Comparison of ENCODE assay signal across 15 cellular contexts in the genomic region with DNA sequence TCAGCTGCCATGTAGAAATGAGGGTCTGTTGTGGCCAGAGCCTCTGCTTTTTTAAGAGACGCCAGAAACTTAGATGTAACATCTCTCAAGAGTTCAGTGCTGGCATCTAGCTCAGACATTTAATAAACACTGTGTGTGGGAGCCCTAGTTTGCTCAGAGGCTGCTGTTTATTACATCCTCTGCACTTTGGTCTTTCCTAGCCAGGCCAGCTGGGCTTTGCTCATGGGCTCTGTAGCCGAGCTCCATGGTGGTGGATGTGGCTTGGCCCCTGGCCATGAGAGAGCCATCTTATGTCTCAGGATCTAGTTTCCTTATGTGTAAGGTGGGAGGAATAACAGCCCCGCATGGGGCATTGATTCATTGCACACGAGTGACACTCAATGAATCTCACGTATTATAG. TPM values are rescaled to one million over a fixed set of nuclear protein-coding genes. Genes with fewer than 3 reads are reported as not detected.
DNase-seq lines count a peak whose midpoint lies in the region; ATAC-seq and TF ChIP-seq lines count a peak whose summit lies in the region.
"Had no signal": no experiment of that assay in that cellular context is flagged by ENCODE, and none has a peak within 500 bp of the region (broad histone marks: within the 10 kb centered on the region; RNA-seq: fewer than 3 reads in every experiment).

No MANE protein-coding gene starts in this region.

- no peak overlapping the region for H3K4me2 ChIP-seq in trophoblast cell (ENCODE audit: low read length)

- no peak overlapping the region for H3K27ac Mint-ChIP-seq in activated naive CD8-positive, alpha-beta T cell treated with anti-CD3 and anti-CD28 coated beads, Interleukin-2, amount 50 U/mL, for 24 hours
- H3K27ac Mint-ChIP-seq: activated CD8-positive, alpha-beta memory T cell treated with anti-CD3 and anti-CD28 coated beads, Interleukin-2, amount 10 ng/mL, durations not matched to agents 7 days and 5 days had no signal

- H3K9ac ChIP-seq in trophoblast cell (ENCODE audit: low read length) = no peak overlapping the region

- peak overlapping the region in 3 of 4 donors; percentile 35 to 86 (median 66) for H3K27ac ChIP-seq in Peyer's patch
- no peak overlapping the region for H3K27ac ChIP-seq in trophoblast cell (ENCODE audit: low read depth, low read length)
- H3K27ac ChIP-seq: cardiac muscle cell had no signal

- H3K36me3 ChIP-seq in BJ (ENCODE audit: control insufficient read depth, insufficient read depth, low read length) (no peaks in the 10 kb centered on the region), Peyer's patch (peaks cover 0 to 16% (median 0%) of the 10 kb centered on the region in 3 donors), trophoblast cell (ENCODE audit: control insufficient read depth in 1 of 2, insufficient read depth in 2 of 2, low read length in 2 of 2) (no peaks in the 10 kb centered on the region)
- H3K36me3 ChIP-seq: cardiac muscle cell had no signal

- in situ Hi-C loops in KBM-7 (cut with MboI; ENCODE audit: low pct_unique_long_range_greater_than_20kb, low sequenced_read_pairs) = no loop called here

- no peak overlapping the region for H3K4me3 Mint-ChIP-seq in activated naive CD8-positive, alpha-beta T cell treated with anti-CD3 and anti-CD28 coated beads, Interleukin-2, amount 50 U/mL, for 24 hours
- H3K4me3 Mint-ChIP-seq: activated CD8-positive, alpha-beta memory T cell treated with anti-CD3 and anti-CD28 coated beads, Interleukin-2, amount 10 ng/mL, durations not matched to agents 7 days and 5 days had no signal

- H3K9me3 Mint-ChIP-seq in activated naive CD8-positive, alpha-beta T cell treated with anti-CD3 and anti-CD28 coated beads, Interleukin-2, amount 50 U/mL, for 24 hours = no peaks in the 10 kb centered on the region

- no peaks in the 10 kb centered on the region for H3K79me2 ChIP-seq in trophoblast cell (ENCODE audit: control insufficient read depth, insufficient read depth, low read length, poor library complexity)

- H3K4me1 ChIP-seq in Peyer's patch (peaks cover 0 to 30% (median 10%) of the 10 kb centered on the region in 4 donors), trophoblast cell (ENCODE audit: control insufficient read depth in 1 of 2, insufficient read depth in 2 of 2, low read length in 2 of 2) (peaks cover 6 to 13% of the 10 kb centered on the region in 2 experiments)

- no peak for ATAC-seq in activated naive CD8-positive, alpha-beta T cell treated with anti-CD3 and anti-CD28 coated beads, Interleukin-2, amount 50 U/mL, for 24 hours
- ATAC-seq: activated CD8-positive, alpha-beta memory T cell treated with anti-CD3 and anti-CD28 coated beads, Interleukin-2, amount 10 ng/mL, durations not matched to agents 7 days and 5 days; GM12878 had no signal

- no peaks in the 10 kb centered on the region for H3K36me3 Mint-ChIP-seq in activated naive CD8-positive, alpha-beta T cell treated with anti-CD3 and anti-CD28 coated beads, Interleukin-2, amount 50 U/mL, for 24 hours (ENCODE audit: low read depth)
- H3K36me3 Mint-ChIP-seq: activated CD8-positive, alpha-beta memory T cell treated with anti-CD3 and anti-CD28 coated beads, Interleukin-2, amount 10 ng/mL, durations not matched to agents 7 days and 5 days had no signal

- no peak overlapping the region for H2AFZ ChIP-seq in trophoblast cell (ENCODE audit: insufficient read depth, low read length, poor library complexity)

- no peak overlapping the region for H3K14ac ChIP-seq in trophoblast cell (ENCODE audit: low read length)

- H3K9me3 ChIP-seq in Peyer's patch = no peaks in the 10 kb centered on the region
- peaks cover 5% of the 10 kb centered on the region for H3K9me3 ChIP-seq in trophoblast cell (ENCODE audit: insufficient read depth, low read depth, low read length)

- CTCF ChIA-PET in BJ (lab: Yijun Ruan, JAX) = interaction anchor here (0.7 to 4.2 kb wide), 7 partner anchors 7 to 558 kb away, joined by 3 to 47 read pairs (median 3); no protein-coding TSS in a partner anchor

- no peak overlapping the region for H4K12ac ChIP-seq in trophoblast cell (ENCODE audit: low read depth, low read length)

- peak overlapping the region; percentile 34 for H2BK12ac ChIP-seq in trophoblast cell (ENCODE audit: low read length)

- no peak overlapping the region for H2BK120ac ChIP-seq in trophoblast cell (ENCODE audit: insufficient read depth, low read length, poor library complexity)

- no peak overlapping the region for H2BK5ac ChIP-seq in trophoblast cell (ENCODE audit: low read depth, low read length, poor library complexity)

- no peak for TF ChIP-seq POLR2A in Peyer's patch (IDR thresholded peaks at IDR 0.05)

- WGBS in trophoblast cell (ENCODE audit: extremely low coverage, insufficient coverage, insufficient read length) = no CpG with 5 or more reads among the region's 5 CpGs

- no peak overlapping the region for H3K23ac ChIP-seq in trophoblast cell (ENCODE audit: low read length)

- H3K27me3 ChIP-seq in BJ (ENCODE audit: control insufficient read depth, insufficient read depth, low read length) = no peaks in the 10 kb centered on the region
- no peaks in the 10 kb centered on the region for H3K27me3 ChIP-seq in Peyer's patch
- no peaks in the 10 kb centered on the region for H3K27me3 ChIP-seq in trophoblast cell (ENCODE audit: insufficient read depth, low read length)
- H3K27me3 ChIP-seq: cardiac muscle cell had no signal

- TF ChIP-seq CTCF in BJ (IDR thresholded peaks at IDR 0.05; ENCODE audit: insufficient read depth, low read depth, low read length) = no peak
- no peak for TF ChIP-seq CTCF in Peyer's patch (IDR thresholded peaks at IDR 0.05)
- TF ChIP-seq CTCF in fibroblast of the aortic adventitia (IDR thresholded peaks at IDR 0.05; ENCODE audit: insufficient read depth, low read length) = no peak
- no peak for TF ChIP-seq CTCF in GM10266 (IDR thresholded peaks at IDR 0.05; ENCODE audit: control insufficient read depth, insufficient read depth, low read depth, missing control alignments)

- H3K4me1 Mint-ChIP-seq in activated naive CD8-positive, alpha-beta T cell treated with anti-CD3 and anti-CD28 coated beads, Interleukin-2, amount 50 U/mL, for 24 hours = peaks cover 11% of the 10 kb centered on the region

- POLR2A ChIA-PET in BJ (lab: Charles Lee) = interaction anchor here (0.6 kb wide), 1 partner anchor 406 kb away, joined by 3 read pairs; no protein-coding TSS in a partner anchor

- no peak overlapping the region for H4K91ac ChIP-seq in trophoblast cell (ENCODE audit: low read depth, low read length)

- no peak overlapping the region for H4K8ac ChIP-seq in trophoblast cell (ENCODE audit: low read depth, low read length)

- H3K79me1 ChIP-seq in trophoblast cell (ENCODE audit: low read length) = peaks cover 7% of the 10 kb centered on the region

- no peaks in the 10 kb centered on the region for H3K27me3 Mint-ChIP-seq in activated naive CD8-positive, alpha-beta T cell treated with anti-CD3 and anti-CD28 coated beads, Interleukin-2, amount 50 U/mL, for 24 hours

- H2AK5ac ChIP-seq in trophoblast cell (ENCODE audit: low read length) = no peak overlapping the region

- no peak overlapping the region for H3K18ac ChIP-seq in trophoblast cell (ENCODE audit: low read length)

- DNase-seq in BJ (ENCODE audit: low read depth) = peak; percentile 19
- DNase-seq in Peyer's patch = peak in 2 of 3 donors; percentile 78 to 80
- peak; percentile 38 for DNase-seq in fibroblast of the aortic adventitia (ENCODE audit: low read depth)
- DNase-seq in trophoblast cell = no peak
- DNase-seq in KBM-7 = no peak
- no peak for DNase-seq in amniotic stem cell (lab: John Stamatoyannopoulos, UW)
- no peak for DNase-seq in activated naive CD8-positive, alpha-beta T cell treated with anti-CD3 and anti-CD28 coated beads, Interleukin-2, amount 50 U/mL, for 24 hours
- no peak for DNase-seq in GM10266 (ENCODE audit: extremely low spot score)
- DNase-seq: activated CD8-positive, alpha-beta memory T cell treated with anti-CD3 and anti-CD28 coated beads, Interleukin-2, amount 10 ng/mL, durations not matched to agents 7 days and 5 days; hippocampal formation; NCI-H526; T-helper 1 cell had no signal

- H3K4ac ChIP-seq in trophoblast cell (ENCODE audit: low read depth, low read length) = no peak overlapping the region

- H3K4me3 ChIP-seq in BJ (ENCODE audit: low read depth, low read length) (no peak overlapping the region), Peyer's patch (no peak overlapping the region), fibroblast of the aortic adventitia (ENCODE audit: low read depth, low read length) (no peak overlapping the region), trophoblast cell (ENCODE audit: low read depth, low read length) (no peak overlapping the region)
- H3K4me3 ChIP-seq: cardiac muscle cell, GM12878, K562 had no signal

RNA-seq across cellular contexts. Expression of gene ARHGEF37, which starts 30.0 kb away (rescaled TPM):
- polyA plus RNA-seq in BJ (2011; rRNA removed) = 0.42 and 0.92 TPM in 2 replicates
- polyA minus RNA-seq in BJ (2011; rRNA and poly(A)+ RNA removed) = 0.31 and 0.38 TPM in 2 replicates
- total RNA-seq in Peyer's patch (10 to 100 TPM; 10.2 to 21.4 (median 15.3) TPM), fibroblast of the aortic adventitia (ENCODE audit: low replicate concordance) (2.6 and 2.7 TPM in 2 replicates)
- polyA plus RNA-seq in trophoblast cell (2013) = 0.89 and 0.93 TPM in 2 replicates

Comparison
In these comparisons a context has a peak if more than half of its experiments do, and no peak if none do; other contexts are left out.
1. DNase-seq: peak in BJ (single experiment), Peyer's patch (2 of 3) and fibroblast of the aortic adventitia (single experiment); none in trophoblast cell (0 of 2), KBM-7 (single experiment), amniotic stem cell (single experiment), activated naive CD8-positive, alpha-beta T cell treated with anti-CD3 and anti-CD28 coated beads, Interleukin-2, amount 50 U/mL, for 24 hours (single experiment) and GM10266 (single experiment).